11 cellular contexts compared by ENCODE assay signal in genomic region chrX:67114635-67115034, GRCh38.
"Had no signal": no experiment of that assay in that cellular context is flagged by ENCODE, and none has a peak within 500 bp of the region (broad histone marks: within the 10 kb centered on the region; RNA-seq: fewer than 3 reads in every experiment).

No MANE protein-coding gene starts in this region.

- H3K4me1 ChIP-seq: HAP-1 had no signal

- H3K4me3 ChIP-seq: GM23248, GM23338, HAP-1 had no signal

- ATAC-seq: GM23338, HCT116 had no signal

- H3K27ac ChIP-seq: GM23248 had no signal

- H3K9me3 ChIP-seq: HAP-1 had no signal

- DNase-seq: GM23248, GOT3, H7, H9, HCEC 1CT, HFFc6 had no signal

- H3K36me3 ChIP-seq: HAP-1 had no signal

- H3K4me2 ChIP-seq: GM23338 had no signal

- FAIRE-seq: H1, H54 had no signal
